Comparison of ENCODE assay signal across 22 cellular contexts in the genomic region with DNA sequence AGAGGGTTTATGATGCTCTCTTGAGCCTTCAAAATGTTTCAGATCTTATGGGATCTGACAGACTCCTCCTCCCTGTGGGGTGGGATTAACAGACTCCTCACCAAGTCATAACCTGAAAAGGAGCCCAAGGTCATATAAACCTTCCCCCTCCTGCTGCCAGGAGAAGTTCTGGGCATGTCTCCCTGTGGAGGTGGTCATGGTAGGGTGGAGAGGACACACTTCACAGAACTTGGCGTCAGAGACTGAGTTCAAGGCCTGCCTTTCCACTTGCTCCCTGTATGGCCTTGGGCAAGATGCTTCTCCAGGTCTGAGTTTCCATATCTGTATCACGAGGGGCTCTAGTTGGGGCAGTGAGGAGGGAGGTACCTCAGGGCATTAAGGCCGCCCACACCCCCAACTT.
"Had no signal": no experiment of that assay in that cellular context is flagged by ENCODE, and none has a peak within 500 bp of the region (broad histone marks: within the 10 kb centered on the region; RNA-seq: fewer than 3 reads in every experiment).

No MANE protein-coding gene starts in this region.

- H3K36me3 ChIP-seq: SJSA1 had no signal

- H3K9me3 ChIP-seq: SJSA1 had no signal

- H3K9ac ChIP-seq: KMS-11 had no signal

- H3K4me2 ChIP-seq: KMS-11 had no signal

- H3K27me3 ChIP-seq: SJSA1 had no signal

- H3K4me3 ChIP-seq: K562, SJSA1, SK-N-MC had no signal

- H3K4me1 ChIP-seq: SJSA1 had no signal

- DNase-seq: Kasumi-1, NCI-H1092, NCI-H1105 treated with DMSO at 0.1 percent for 48 hours, NCI-H1417 treated with DMSO at 0.1 percent for 48 hours, NCI-H146, NCI-H1694 treated with DMSO at 0.1 percent for 48 hours, NCI-H1930, NCI-H2081, NCI-H2107, NCI-H2227 treated with DMSO at 0.1 percent for 48 hours, NCI-H446, NCI-H510A, NCI-H524 treated with DMSO at 0.1 percent for 48 hours, NCI-H69, NCI-H774, Right ventricle myocardium superior, RPMI8226, SIG-M5 had no signal
